ENCODE assay signal across 27 cellular contexts in genomic region chr6:156111913-156112312, GRCh38.
"Had no signal": no experiment of that assay in that cellular context is flagged by ENCODE, and none has a peak within 500 bp of the region (broad histone marks: within the 10 kb centered on the region; RNA-seq: fewer than 3 reads in every experiment).

No MANE protein-coding gene starts in this region.

- H3K27ac Mint-ChIP-seq: activated B cell treated with CpG ODN at 0.5 μM for 24 hours; activated CD4-positive, alpha-beta T cell treated with anti-CD3 and anti-CD28 coated beads, Interleukin-2, amount 10 ng/mL, durations not matched to agents 24 days and 14 days; activated CD8-positive, alpha-beta memory T cell treated with anti-CD3 and anti-CD28 coated beads, Interleukin-2, amount 10 ng/mL, durations not matched to agents 7 days and 5 days; activated naive CD4-positive, alpha-beta T cell treated with anti-CD3 and anti-CD28 coated beads, Interleukin-2, amount 50 U/mL, for 24 hours; activated T-cell treated with anti-CD3 and anti-CD28 coated beads, Interleukin-2, amount 50 U/mL, for 24 hours; activated T-helper 1 cell treated with anti-CD3 and anti-CD28 coated beads, Interleukin-12 subunit alpha, Interleukin-12 subunit beta, Interleukin-2, Interleukin-4 antibody, amounts not matched to agents 30 ng/mL and 10 ng/mL and 1 ng/mL, durations not matched to agents 14 hours and 24 hours and 36 hours; T-helper 17 cell had no signal

- H3K36me3 Mint-ChIP-seq: activated CD8-positive, alpha-beta memory T cell treated with anti-CD3 and anti-CD28 coated beads, Interleukin-2, amount 10 ng/mL, durations not matched to agents 7 days and 5 days had no signal

- H3K36me3 ChIP-seq: breast epithelium, SJSA1 had no signal

- H3K27ac ChIP-seq: breast epithelium, SJSA1 had no signal

- H3K4me3 Mint-ChIP-seq: activated B cell treated with CpG ODN at 0.5 μM for 24 hours; activated CD4-positive, alpha-beta T cell treated with anti-CD3 and anti-CD28 coated beads, Interleukin-2, amount 10 ng/mL, durations not matched to agents 24 days and 14 days; activated CD8-positive, alpha-beta memory T cell treated with anti-CD3 and anti-CD28 coated beads, Interleukin-2, amount 10 ng/mL, durations not matched to agents 7 days and 5 days; activated naive CD4-positive, alpha-beta T cell treated with anti-CD3 and anti-CD28 coated beads, Interleukin-2, amount 50 U/mL, for 24 hours; activated T-cell treated with anti-CD3 and anti-CD28 coated beads, Interleukin-2, amount 50 U/mL, for 24 hours; activated T-helper 1 cell treated with anti-CD3 and anti-CD28 coated beads, Interleukin-12 subunit alpha, Interleukin-12 subunit beta, Interleukin-2, Interleukin-4 antibody, amounts not matched to agents 30 ng/mL and 10 ng/mL and 1 ng/mL, durations not matched to agents 14 hours and 24 hours and 36 hours; T-helper 17 cell had no signal

- H3K27me3 ChIP-seq: breast epithelium, SJSA1 had no signal

- H3K4me1 Mint-ChIP-seq: activated CD4-positive, alpha-beta T cell treated with anti-CD3 and anti-CD28 coated beads, Interleukin-2, amount 10 ng/mL, durations not matched to agents 24 days and 14 days; activated CD8-positive, alpha-beta memory T cell treated with anti-CD3 and anti-CD28 coated beads, Interleukin-2, amount 10 ng/mL, durations not matched to agents 7 days and 5 days; activated naive CD4-positive, alpha-beta T cell treated with anti-CD3 and anti-CD28 coated beads, Interleukin-2, amount 50 U/mL, for 24 hours; T-helper 17 cell had no signal

- H3K27me3 Mint-ChIP-seq: activated B cell treated with CpG ODN at 0.5 μM for 24 hours; activated CD4-positive, alpha-beta T cell treated with anti-CD3 and anti-CD28 coated beads, Interleukin-2, amount 10 ng/mL, durations not matched to agents 24 days and 14 days; activated CD8-positive, alpha-beta memory T cell treated with anti-CD3 and anti-CD28 coated beads, Interleukin-2, amount 10 ng/mL, durations not matched to agents 7 days and 5 days; activated naive CD4-positive, alpha-beta T cell treated with anti-CD3 and anti-CD28 coated beads, Interleukin-2, amount 50 U/mL, for 24 hours; activated T-cell treated with anti-CD3 and anti-CD28 coated beads, Interleukin-2, amount 50 U/mL, for 24 hours; T-helper 17 cell had no signal

- ATAC-seq: activated CD8-positive, alpha-beta memory T cell treated with anti-CD3 and anti-CD28 coated beads, Interleukin-2, amount 10 ng/mL, durations not matched to agents 7 days and 5 days; SK-N-SH treated with all-trans-retinoic acid at 6 μM for 48 hours; T-helper 17 cell had no signal

- H3K4me3 ChIP-seq: breast epithelium, SJSA1 had no signal

- DNase-seq: activated B cell treated with CpG ODN at 0.5 μM for 24 hours; activated CD4-positive, alpha-beta T cell treated with anti-CD3 and anti-CD28 coated beads for 1 hour; activated CD4-positive, alpha-beta T cell treated with anti-CD3 and anti-CD28 coated beads, Interleukin-2, amount 10 ng/mL, durations not matched to agents 24 days and 14 days; activated CD4-positive, alpha-beta T cell treated with anti-CD3 and anti-CD28 coated beads, Interleukin-2, amount 50 U/mL, for 48 hours; activated CD8-positive, alpha-beta memory T cell treated with anti-CD3 and anti-CD28 coated beads, Interleukin-2, amount 10 ng/mL, durations not matched to agents 7 days and 5 days; activated effector memory CD4-positive, alpha-beta T cell treated with Interleukin-2 at 50 U/mL for 16 hours; activated naive CD4-positive, alpha-beta T cell; activated T-cell treated with anti-CD3 and anti-CD28 coated beads, Interleukin-2, amount 50 U/mL, for 24 hours; aorta; caudate nucleus; Kasumi-1; KBM-7; NCI-H1105 treated with DMSO at 0.1 percent for 48 hours; NCI-H1436 treated with DMSO at 0.1 percent for 48 hours; NCI-H1930; NCI-H2107; NCI-H510A treated with DMSO at 0.1 percent for 48 hours; NCI-H774; NK-92 treated with Interleukin-12 subunit alpha and Interleukin-12 subunit beta, amount 100 ng/mL, for 24 hours; SHP77; T-helper 17 cell; T-helper 9 cell had no signal

- H3K9me3 Mint-ChIP-seq: activated B cell treated with CpG ODN at 0.5 μM for 24 hours; activated naive CD4-positive, alpha-beta T cell treated with anti-CD3 and anti-CD28 coated beads, Interleukin-2, amount 50 U/mL, for 24 hours; activated T-cell treated with anti-CD3 and anti-CD28 coated beads, Interleukin-2, amount 50 U/mL, for 24 hours; activated T-helper 1 cell treated with anti-CD3 and anti-CD28 coated beads, Interleukin-12 subunit alpha, Interleukin-12 subunit beta, Interleukin-2, Interleukin-4 antibody, amounts not matched to agents 30 ng/mL and 10 ng/mL and 1 ng/mL, durations not matched to agents 14 hours and 24 hours and 36 hours had no signal

- H3K9me3 ChIP-seq: breast epithelium, SJSA1 had no signal

- H3K4me1 ChIP-seq: breast epithelium, SJSA1 had no signal
